ENCODE assay signal across 8 cellular contexts in genomic region chr20:50460608-50461268, GRCh38. TPM values are rescaled to one million over a fixed set of nuclear protein-coding genes. Genes with fewer than 3 reads are reported as not detected.
DNase-seq lines count a peak whose midpoint lies in the region; ATAC-seq and TF ChIP-seq lines count a peak whose summit lies in the region.

No MANE protein-coding gene starts in this region.

- no peak for ATAC-seq in GM18858 (IDR thresholded peaks at IDR 0.05; ENCODE audit: unreplicated experiment)

- no peaks in the 10 kb centered on the region for H3K27me3 ChIP-seq in liver (ENCODE audit: control insufficient read depth in 4 of 4, insufficient read depth in 4 of 4, low read length in 3 of 4)

- POLR2A ChIA-PET in HEK293T (lab: Yijun Ruan, JAX) = no interaction called here

- CTCF ChIA-PET in HEK293T (lab: Yijun Ruan, JAX) = no interaction called here

- peak overlapping the region; percentile 58 to 61 for H3K9ac ChIP-seq in liver (ENCODE audit: low read depth in 1 of 2, low read length in 2 of 2)

- H3K9me3 ChIP-seq in liver (ENCODE audit: control insufficient read depth in 4 of 4, low read length in 3 of 4) = no peaks in the 10 kb centered on the region

- H3K27ac ChIP-seq in liver (ENCODE audit: low read depth in 1 of 2, low read length in 2 of 2) = peak overlapping the region; percentile 81 to 86

- H3K4me1 ChIP-seq in liver (ENCODE audit: control insufficient read depth in 4 of 4, insufficient read depth in 4 of 4, low read length in 3 of 4) = peaks cover 14 to 48% (median 30%) of the 10 kb centered on the region in 4 donors

- H3K4me3 ChIP-seq in liver (ENCODE audit: low read depth in 1 of 3, low read length in 3 of 3) = no peak overlapping the region

- H3K36me3 ChIP-seq in liver (ENCODE audit: control insufficient read depth in 4 of 4, insufficient read depth in 3 of 4, low read depth in 1 of 4, low read length in 3 of 4) = no peaks in the 10 kb centered on the region

- DNase-seq in COR-L47 (lab: John Stamatoyannopoulos, UW) = peak; percentile 47
- peak; percentile 88 for DNase-seq in HEK293T (ENCODE audit: extremely low spot score)
- DNase-seq in NCI-H2227 (lab: John Stamatoyannopoulos, UW; ENCODE audit: unreplicated experiment) = peak; percentile 63
- DNase-seq in activated CD4-positive, alpha-beta T cell treated with anti-CD3 and anti-CD28 coated beads for 1 hour = peak; percentile 63
- peak; percentile 61 for DNase-seq in cerebellar cortex (ENCODE audit: low spot score)
- peak; percentile 65 to 76 for DNase-seq in stimulated activated CD4-positive, alpha-beta T cell treated with anti-CD3 and anti-CD28 coated beads, Interleukin-4, amount 100 ng/mL, for 4 hours

- peak; percentile 94 for TF ChIP-seq CTCF in liver (IDR thresholded peaks at IDR 0.05; ENCODE audit: low read depth, low read length, missing input control)

- WGBS in liver = 14% methylated on average over 13 of the region's 13 CpGs

- TF ChIP-seq RAD21 in liver (IDR thresholded peaks at IDR 0.05) = peak; percentile 99 to 100

TF ChIP-seq in HEK293T, 16 proteins besides CTCF, POLR2A, EP300 and RAD21:
- TF ChIP-seq CTBP1 (IDR thresholded peaks at IDR 0.05; ENCODE audit: borderline replicate concordance) (no peak), FOXM1 (IDR thresholded peaks at IDR 0.05; ENCODE audit: borderline replicate concordance) (no peak), ZNF384 (IDR thresholded peaks at IDR 0.05) (no peak), LEF1 (IDR thresholded peaks at IDR 0.05; ENCODE audit: borderline replicate concordance) (no peak), FOXK2 (IDR thresholded peaks at IDR 0.05) (no peak), ELF4 (IDR thresholded peaks at IDR 0.05) (no peak), SUZ12 (IDR thresholded peaks at IDR 0.05) (no peak), HDGF (IDR thresholded peaks at IDR 0.05; ENCODE audit: borderline replicate concordance) (no peak), NFRKB (IDR thresholded peaks at IDR 0.05) (no peak), PKNOX1 (IDR thresholded peaks at IDR 0.05) (no peak), L3MBTL2 (conservative IDR thresholded peaks at IDR 0.05) (no peak), FOXA1 (IDR thresholded peaks at IDR 0.05) (no peak), SP1 (IDR thresholded peaks at IDR 0.05) (no peak), BHLHE40 (IDR thresholded peaks at IDR 0.05; ENCODE audit: borderline replicate concordance) (no peak), ARNT (IDR thresholded peaks at IDR 0.05) (no peak), TARDBP (IDR thresholded peaks at IDR 0.05) (no peak)

TF ChIP-seq in liver, 16 proteins besides CTCF, POLR2A, EP300 and RAD21:
- TF ChIP-seq, protein P1, sequence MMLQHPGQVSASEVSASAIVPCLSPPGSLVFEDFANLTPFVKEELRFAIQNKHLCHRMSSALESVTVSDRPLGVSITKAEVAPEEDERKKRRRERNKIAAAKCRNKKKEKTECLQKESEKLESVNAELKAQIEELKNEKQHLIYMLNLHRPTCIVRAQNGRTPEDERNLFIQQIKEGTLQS (IDR thresholded peaks at IDR 0.05) = no peak
- TF ChIP-seq ZBTB33 (IDR thresholded peaks at IDR 0.05) (no peak), EGR1 (IDR thresholded peaks at IDR 0.05; ENCODE audit: low read depth in 2 of 2) (peak in 1 of 2 donors; percentile 34), NR2F2 (IDR thresholded peaks at IDR 0.05) (peak; percentile 61), HNF4G (IDR thresholded peaks at IDR 0.05) (peak; percentile 36), RXRA (IDR thresholded peaks at IDR 0.05) (peak; percentile 64 to 86), SP1 (IDR thresholded peaks at IDR 0.05) (peak; percentile 67), JUND (IDR thresholded peaks at IDR 0.05) (no peak), TAF1 (conservative IDR thresholded peaks at IDR 0.05) (no peak), FOXA1 (IDR thresholded peaks at IDR 0.05) (no peak), HNF4A (conservative IDR thresholded peaks at IDR 0.05) (no peak), GABPA (IDR thresholded peaks at IDR 0.05 in 1 of 2, conservative IDR thresholded peaks at IDR 0.05 in 1 of 2) (no peak), YY1 (IDR thresholded peaks at IDR 0.05) (peak; percentile 49), FOXA2 (IDR thresholded peaks at IDR 0.05) (no peak)
- TF ChIP-seq, protein P2, sequence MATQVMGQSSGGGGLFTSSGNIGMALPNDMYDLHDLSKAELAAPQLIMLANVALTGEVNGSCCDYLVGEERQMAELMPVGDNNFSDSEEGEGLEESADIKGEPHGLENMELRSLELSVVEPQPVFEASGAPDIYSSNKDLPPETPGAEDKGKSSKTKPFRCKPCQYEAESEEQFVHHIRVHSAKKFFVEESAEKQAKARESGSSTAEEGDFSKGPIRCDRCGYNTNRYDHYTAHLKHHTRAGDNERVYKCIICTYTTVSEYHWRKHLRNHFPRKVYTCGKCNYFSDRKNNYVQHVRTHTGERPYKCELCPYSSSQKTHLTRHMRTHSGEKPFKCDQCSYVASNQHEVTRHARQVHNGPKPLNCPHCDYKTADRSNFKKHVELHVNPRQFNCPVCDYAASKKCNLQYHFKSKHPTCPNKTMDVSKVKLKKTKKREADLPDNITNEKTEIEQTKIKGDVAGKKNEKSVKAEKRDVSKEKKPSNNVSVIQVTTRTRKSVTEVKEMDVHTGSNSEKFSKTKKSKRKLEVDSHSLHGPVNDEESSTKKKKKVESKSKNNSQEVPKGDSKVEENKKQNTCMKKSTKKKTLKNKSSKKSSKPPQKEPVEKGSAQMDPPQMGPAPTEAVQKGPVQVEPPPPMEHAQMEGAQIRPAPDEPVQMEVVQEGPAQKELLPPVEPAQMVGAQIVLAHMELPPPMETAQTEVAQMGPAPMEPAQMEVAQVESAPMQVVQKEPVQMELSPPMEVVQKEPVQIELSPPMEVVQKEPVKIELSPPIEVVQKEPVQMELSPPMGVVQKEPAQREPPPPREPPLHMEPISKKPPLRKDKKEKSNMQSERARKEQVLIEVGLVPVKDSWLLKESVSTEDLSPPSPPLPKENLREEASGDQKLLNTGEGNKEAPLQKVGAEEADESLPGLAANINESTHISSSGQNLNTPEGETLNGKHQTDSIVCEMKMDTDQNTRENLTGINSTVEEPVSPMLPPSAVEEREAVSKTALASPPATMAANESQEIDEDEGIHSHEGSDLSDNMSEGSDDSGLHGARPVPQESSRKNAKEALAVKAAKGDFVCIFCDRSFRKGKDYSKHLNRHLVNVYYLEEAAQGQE (IDR thresholded peaks at IDR 0.05) = no peak
- TF ChIP-seq, protein P3, sequence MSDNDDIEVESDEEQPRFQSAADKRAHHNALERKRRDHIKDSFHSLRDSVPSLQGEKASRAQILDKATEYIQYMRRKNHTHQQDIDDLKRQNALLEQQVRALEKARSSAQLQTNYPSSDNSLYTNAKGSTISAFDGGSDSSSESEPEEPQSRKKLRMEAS (IDR thresholded peaks at IDR 0.05) = peak; percentile 38

RNA-seq across cellular contexts. Expression of gene PTPN1, which starts 49.4 kb away (rescaled TPM):
- 1 to 10 TPM; 9.5 to 9.9 TPM for total RNA-seq in liver
- polyA plus RNA-seq in liver = 10 to 100 TPM in 1 of 2 donors, 1 to 10 TPM in 1; 5.8 to 10.6 TPM
